Comparison of ENCODE assay signal across 37 cellular contexts in genomic region chr13:21203132-21203531, GRCh38. TPM values are rescaled to one million over a fixed set of nuclear protein-coding genes. Genes with fewer than 3 reads are reported as not detected.
A peak's percentile ranks its signal among the peaks of the same experiment; 100 is the strongest.
DNase-seq lines count a peak whose midpoint lies in the region; ATAC-seq, FAIRE-seq and TF ChIP-seq lines count a peak whose summit lies in the region.
"Had no signal": no experiment of that assay in that cellular context is flagged by ENCODE, and none has a peak within 500 bp of the region (broad histone marks: within the 10 kb centered on the region; RNA-seq: fewer than 3 reads in every experiment).

No MANE protein-coding gene starts in this region.

- ATAC-seq in activated T-helper 17 cell treated with anti-CD3 and anti-CD28 coated beads, Interleukin-2, amount 50 U/mL, for 72 hours (replicated peaks) = no peak
- ATAC-seq: lower lobe of right lung; mucosa of descending colon; right cardiac atrium; stimulated activated memory B cell treated with anti-CD40 and anti-IgM and Interleukin-4, amounts not matched to agents 10 μg/mL and 1 μg/mL and 100 μg/mL, for 72 hours; upper lobe of right lung had no signal

- H3K27ac Mint-ChIP-seq in progenitor cell of endocrine pancreas = peak overlapping the region; percentile 7
- no peak overlapping the region for H3K27ac Mint-ChIP-seq in activated T-helper 17 cell treated with anti-CD3 and anti-CD28 coated beads, Interleukin-2, amount 50 U/mL, for 72 hours
- H3K27ac Mint-ChIP-seq: CD4-positive, alpha-beta T cell; stimulated activated memory B cell treated with anti-CD40 and anti-IgM and Interleukin-4, amounts not matched to agents 10 μg/mL and 1 μg/mL and 100 μg/mL, for 72 hours; T-helper 2 cell treated with Interferon-gamma antibody and Interleukin-4, amounts not matched to agents 5 μg/mL and 100 μg/mL, for 36 hours had no signal

- no peaks in the 10 kb centered on the region for H3K36me3 ChIP-seq in bronchial epithelial cell (ENCODE audit: control insufficient read depth, insufficient read depth, low read length)
- H3K36me3 ChIP-seq in Peyer's patch = no peaks in the 10 kb centered on the region
- H3K36me3 ChIP-seq: lower lobe of right lung, upper lobe of right lung had no signal

- H3K4me3 Mint-ChIP-seq in progenitor cell of endocrine pancreas (ENCODE audit: low read depth) = no peak overlapping the region
- H3K4me3 Mint-ChIP-seq in activated T-helper 17 cell treated with anti-CD3 and anti-CD28 coated beads, Interleukin-2, amount 50 U/mL, for 72 hours = no peak overlapping the region
- H3K4me3 Mint-ChIP-seq: CD4-positive, alpha-beta T cell; nephron progenitor cell; stimulated activated memory B cell treated with anti-CD40 and anti-IgM and Interleukin-4, amounts not matched to agents 10 μg/mL and 1 μg/mL and 100 μg/mL, for 72 hours; T-helper 2 cell treated with Interferon-gamma antibody and Interleukin-4, amounts not matched to agents 5 μg/mL and 100 μg/mL, for 36 hours had no signal

- no peaks in the 10 kb centered on the region for H3K4me1 ChIP-seq in Peyer's patch
- H3K4me1 ChIP-seq: lower lobe of right lung, upper lobe of right lung had no signal

- peaks cover 0 to 4% (median 0%) of the 10 kb centered on the region in 4 donors for H3K9me3 ChIP-seq in Peyer's patch
- H3K9me3 ChIP-seq: lower lobe of right lung, mucosa of descending colon, upper lobe of right lung had no signal

- in situ Hi-C loops in G401 (cut with HindIII; ENCODE audit: low sequenced_read_pairs) = no loop called here

- peaks cover 2% of the 10 kb centered on the region for H3K36me3 Mint-ChIP-seq in progenitor cell of endocrine pancreas (ENCODE audit: insufficient read depth)
- H3K36me3 Mint-ChIP-seq in activated T-helper 17 cell treated with anti-CD3 and anti-CD28 coated beads, Interleukin-2, amount 50 U/mL, for 72 hours (ENCODE audit: low read depth) = no peaks in the 10 kb centered on the region
- H3K36me3 Mint-ChIP-seq: stimulated activated memory B cell treated with anti-CD40 and anti-IgM and Interleukin-4, amounts not matched to agents 10 μg/mL and 1 μg/mL and 100 μg/mL, for 72 hours had no signal

- H3K27me3 ChIP-seq in bronchial epithelial cell (ENCODE audit: control insufficient read depth, insufficient read depth, low read length) (no peaks in the 10 kb centered on the region), Peyer's patch (no peaks in the 10 kb centered on the region)
- H3K27me3 ChIP-seq: upper lobe of right lung had no signal

- no peak for TF ChIP-seq CTCF in LNCaP clone FGC (IDR thresholded peaks at IDR 0.05; ENCODE audit: control insufficient read depth, extremely low read depth, insufficient read depth)
- no peak for TF ChIP-seq CTCF in bronchial epithelial cell (IDR thresholded peaks at IDR 0.05; ENCODE audit: insufficient read depth, low read length, severe bottlenecking)
- TF ChIP-seq CTCF in progenitor cell of endocrine pancreas (IDR thresholded peaks at IDR 0.05; ENCODE audit: unreplicated experiment) = no peak
- TF ChIP-seq CTCF in Peyer's patch (IDR thresholded peaks at IDR 0.05) = no peak

- H3K4me1 Mint-ChIP-seq in progenitor cell of endocrine pancreas (ENCODE audit: low read depth) = peaks cover 4% of the 10 kb centered on the region
- H3K4me1 Mint-ChIP-seq in activated T-helper 17 cell treated with anti-CD3 and anti-CD28 coated beads, Interleukin-2, amount 50 U/mL, for 72 hours = no peaks in the 10 kb centered on the region
- H3K4me1 Mint-ChIP-seq: nephron progenitor cell; stimulated activated memory B cell treated with anti-CD40 and anti-IgM and Interleukin-4, amounts not matched to agents 10 μg/mL and 1 μg/mL and 100 μg/mL, for 72 hours had no signal

- DNase-seq in DMS153 (lab: John Stamatoyannopoulos, UW) (peak; percentile 16), DMS153 treated with DMSO at 0.1 percent for 48 hours (lab: John Stamatoyannopoulos, UW; ENCODE audit: unreplicated experiment) (no peak), LNCaP clone FGC (ENCODE audit: low read depth) (peak; percentile 46), bronchial epithelial cell (ENCODE audit: low read depth) (peak; percentile 56), progenitor cell of endocrine pancreas (ENCODE audit: low spot score, unreplicated experiment) (no peak), G401 (ENCODE audit: low spot score) (no peak), Peyer's patch (no peak)
- DNase-seq: activated CD4-positive, alpha-beta T cell treated with anti-CD3 and anti-CD28 coated beads for 48 hours; activated CD8-positive, alpha-beta memory T cell treated with anti-CD3 and anti-CD28 coated beads for 24 hours; activated gamma-delta T cell; CD4-positive, alpha-beta T cell; cerebellar nuclear complex; glutamatergic neuron; Karpas-422; lower lobe of right lung; mucosa of descending colon; NCI-H1092 treated with DMSO at 0.1 percent for 48 hours; NCI-H1930; NCI-H446; nephron progenitor cell; PC-9; right cardiac atrium; Right ventricle myocardium superior; stimulated activated CD4-positive, alpha-beta T cell treated with anti-CD3 and anti-CD28 coated beads, Interleukin-12 subunit alpha, Interleukin-12 subunit beta, amount 100 ng/mL, for 4 hours; stimulated activated CD4-positive, alpha-beta T cell treated with anti-CD3 and anti-CD28 coated beads, Interleukin-4, amount 100 ng/mL, for 24 hours; substantia nigra; upper lobe of right lung had no signal

- no peak for TF ChIP-seq POLR2A in Peyer's patch (IDR thresholded peaks at IDR 0.05)

- H3K9me3 Mint-ChIP-seq in progenitor cell of endocrine pancreas (ENCODE audit: low read depth) = peaks cover 14% of the 10 kb centered on the region
- peaks cover 3% of the 10 kb centered on the region for H3K9me3 Mint-ChIP-seq in activated T-helper 17 cell treated with anti-CD3 and anti-CD28 coated beads, Interleukin-2, amount 50 U/mL, for 72 hours
- H3K9me3 Mint-ChIP-seq: CD4-positive, alpha-beta T cell had no signal

- no peaks in the 10 kb centered on the region for H3K27me3 Mint-ChIP-seq in progenitor cell of endocrine pancreas
- H3K27me3 Mint-ChIP-seq in activated T-helper 17 cell treated with anti-CD3 and anti-CD28 coated beads, Interleukin-2, amount 50 U/mL, for 72 hours = peaks cover 4% of the 10 kb centered on the region

- H3K27ac ChIP-seq in Peyer's patch = no peak overlapping the region
- H3K27ac ChIP-seq: 22Rv1, HL-60, lower lobe of right lung, PC-9, upper lobe of right lung had no signal

- FAIRE-seq in bronchial epithelial cell (lab: Jason Lieb, UNC) = no peak
- FAIRE-seq: astrocyte, D721Med, endothelial cell of umbilical vein, H1, keratinocyte had no signal

- H3K4me3 ChIP-seq in LNCaP clone FGC (ENCODE audit: low read depth, low read length) (no peak overlapping the region), bronchial epithelial cell (ENCODE audit: low read depth, low read length) (no peak overlapping the region), Peyer's patch (no peak overlapping the region)
- H3K4me3 ChIP-seq: lower lobe of right lung, mucosa of descending colon, PC-9, upper lobe of right lung had no signal

RNA-seq across cellular contexts. Expression of gene MRPL57, which starts 26.7 kb away (rescaled TPM):
- total RNA-seq in bronchial epithelial cell (23.2 and 24.8 TPM in 2 replicates), progenitor cell of endocrine pancreas (22.0 and 22.8 TPM in 2 replicates), Peyer's patch (10 to 100 TPM; 10.1 to 24.3 (median 15.5) TPM)
- 10 to 100 TPM; 14.7 to 23.7 TPM for total RNA-seq in activated T-helper 17 cell treated with anti-CD3 and anti-CD28 coated beads, Interleukin-2, amount 50 U/mL, for 72 hours
- total RNA-seq in G401 (2014; rRNA removed; shearing (Covaris generic)) = 36.4 and 40.2 TPM in 2 replicates

RNA-seq across cellular contexts. Expression of gene SKA3, which starts 26.8 kb away (rescaled TPM):
- total RNA-seq in bronchial epithelial cell (1.2 and 1.8 TPM in 2 replicates), progenitor cell of endocrine pancreas (14.3 and 16.2 TPM in 2 replicates), Peyer's patch (1 to 10 TPM; 1.1 to 6.6 (median 1.4) TPM)
- 10 to 100 TPM; 29.5 to 48.6 TPM for total RNA-seq in activated T-helper 17 cell treated with anti-CD3 and anti-CD28 coated beads, Interleukin-2, amount 50 U/mL, for 72 hours
- total RNA-seq in G401 (2014; rRNA removed; shearing (Covaris generic)) = 21.1 and 21.9 TPM in 2 replicates

Comparison
In these comparisons a context has a peak if more than half of its experiments do, and no peak if none do; other contexts are left out.
1. DNase-seq: peak in DMS153 (single experiment), LNCaP clone FGC (single experiment) and bronchial epithelial cell (single experiment); none in DMS153 treated with DMSO at 0.1 percent for 48 hours (single experiment), progenitor cell of endocrine pancreas (single experiment), G401 (single experiment) and Peyer's patch (0 of 3).